Comparison of ENCODE assay signal across 1 cellular context in the genomic region with DNA sequence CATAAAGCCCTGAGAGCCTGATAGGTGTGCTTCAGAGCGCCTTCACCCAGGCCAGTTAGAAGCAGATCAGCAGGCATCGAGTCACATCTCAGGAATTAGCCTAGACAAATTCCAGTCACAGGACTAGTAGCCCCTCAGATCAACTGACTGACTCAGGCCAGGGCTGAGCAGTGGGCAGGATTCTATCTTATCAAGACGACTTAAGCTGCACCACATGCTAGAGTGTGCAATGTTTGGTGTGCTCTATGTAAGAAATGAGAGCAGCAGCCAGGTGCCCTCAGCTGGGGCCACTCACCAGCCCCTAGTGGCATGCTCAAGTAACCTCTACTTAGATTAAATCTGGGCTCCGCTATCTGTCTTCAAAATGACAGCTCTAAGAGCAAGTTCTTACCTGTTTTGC.
TF ChIP-seq lines count a peak whose summit lies in the region.

No MANE protein-coding gene starts in this region.

TF ChIP-seq in HepG2, 621 proteins besides CTCF, POLR2A, EP300 and RAD21:
- no peak for TF ChIP-seq STAT5B (CRISPR knock-in tag; IDR thresholded peaks at IDR 0.05)
- TF ChIP-seq, protein P1, sequence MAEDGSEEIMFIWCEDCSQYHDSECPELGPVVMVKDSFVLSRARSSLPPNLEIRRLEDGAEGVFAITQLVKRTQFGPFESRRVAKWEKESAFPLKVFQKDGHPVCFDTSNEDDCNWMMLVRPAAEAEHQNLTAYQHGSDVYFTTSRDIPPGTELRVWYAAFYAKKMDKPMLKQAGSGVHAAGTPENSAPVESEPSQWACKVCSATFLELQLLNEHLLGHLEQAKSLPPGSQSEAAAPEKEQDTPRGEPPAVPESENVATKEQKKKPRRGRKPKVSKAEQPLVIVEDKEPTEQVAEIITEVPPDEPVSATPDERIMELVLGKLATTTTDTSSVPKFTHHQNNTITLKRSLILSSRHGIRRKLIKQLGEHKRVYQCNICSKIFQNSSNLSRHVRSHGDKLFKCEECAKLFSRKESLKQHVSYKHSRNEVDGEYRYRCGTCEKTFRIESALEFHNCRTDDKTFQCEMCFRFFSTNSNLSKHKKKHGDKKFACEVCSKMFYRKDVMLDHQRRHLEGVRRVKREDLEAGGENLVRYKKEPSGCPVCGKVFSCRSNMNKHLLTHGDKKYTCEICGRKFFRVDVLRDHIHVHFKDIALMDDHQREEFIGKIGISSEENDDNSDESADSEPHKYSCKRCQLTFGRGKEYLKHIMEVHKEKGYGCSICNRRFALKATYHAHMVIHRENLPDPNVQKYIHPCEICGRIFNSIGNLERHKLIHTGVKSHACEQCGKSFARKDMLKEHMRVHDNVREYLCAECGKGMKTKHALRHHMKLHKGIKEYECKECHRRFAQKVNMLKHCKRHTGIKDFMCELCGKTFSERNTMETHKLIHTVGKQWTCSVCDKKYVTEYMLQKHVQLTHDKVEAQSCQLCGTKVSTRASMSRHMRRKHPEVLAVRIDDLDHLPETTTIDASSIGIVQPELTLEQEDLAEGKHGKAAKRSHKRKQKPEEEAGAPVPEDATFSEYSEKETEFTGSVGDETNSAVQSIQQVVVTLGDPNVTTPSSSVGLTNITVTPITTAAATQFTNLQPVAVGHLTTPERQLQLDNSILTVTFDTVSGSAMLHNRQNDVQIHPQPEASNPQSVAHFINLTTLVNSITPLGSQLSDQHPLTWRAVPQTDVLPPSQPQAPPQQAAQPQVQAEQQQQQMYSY (CRISPR knock-in tag; IDR thresholded peaks at IDR 0.05), result no peak
- no peak for TF ChIP-seq NCOR1 (IDR thresholded peaks at IDR 0.05; ENCODE audit: borderline replicate concordance, low read length)
- TF ChIP-seq ASH2L (IDR thresholded peaks at IDR 0.05; ENCODE audit: insufficient read length, low read depth, low read length), result no peak
- no peak for TF ChIP-seq POLR2G (IDR thresholded peaks at IDR 0.05; ENCODE audit: low read depth, low read length)
- TF ChIP-seq ZNF792 (CRISPR knock-in tag; IDR thresholded peaks at IDR 0.05), result no peak
- no peak for TF ChIP-seq ZNF589 (CRISPR knock-in tag; conservative IDR thresholded peaks at IDR 0.05)
- TF ChIP-seq CCDC6 (CRISPR knock-in tag; IDR thresholded peaks at IDR 0.05), result no peak
- no peak for TF ChIP-seq RELA (CRISPR knock-in tag; IDR thresholded peaks at IDR 0.05)
- no peak for TF ChIP-seq GLI4 (CRISPR knock-in tag; IDR thresholded peaks at IDR 0.05; ENCODE audit: borderline replicate concordance)
- no peak for TF ChIP-seq ZFX (CRISPR knock-in tag; IDR thresholded peaks at IDR 0.05; ENCODE audit: low read depth)
- TF ChIP-seq ZMYM4 (CRISPR knock-in tag; IDR thresholded peaks at IDR 0.05), result no peak
- TF ChIP-seq CBX2 (IDR thresholded peaks at IDR 0.05; ENCODE audit: low read depth, low read length), result no peak
- TF ChIP-seq CBX2 (CRISPR knock-in tag; IDR thresholded peaks at IDR 0.05; ENCODE audit: low read depth), result no peak
- TF ChIP-seq ZFY (CRISPR knock-in tag; IDR thresholded peaks at IDR 0.05), result no peak
